28 cellular contexts compared by ENCODE assay signal in the genomic region with DNA sequence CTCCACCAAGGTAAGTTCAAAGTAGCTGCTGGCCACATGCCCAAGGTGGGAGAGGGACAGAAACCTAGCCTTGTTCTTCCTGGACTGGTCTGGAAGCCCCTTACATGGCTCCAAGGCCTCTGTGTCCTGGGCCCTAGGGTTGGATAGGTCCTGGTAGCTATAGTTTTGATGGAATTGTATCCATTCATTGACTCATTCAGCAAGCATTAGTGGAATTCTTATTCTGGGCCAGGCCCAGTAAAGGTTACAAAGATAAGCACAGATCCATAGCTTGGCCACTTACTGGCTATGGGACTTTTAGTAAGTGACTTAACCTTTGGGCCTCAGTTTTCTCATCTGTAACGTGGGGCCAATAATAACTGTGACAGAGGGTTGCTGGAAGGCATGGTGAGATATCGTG. TPM values are rescaled to one million over a fixed set of nuclear protein-coding genes. Genes with fewer than 3 reads are reported as not detected.
DNase-seq lines count a peak whose midpoint lies in the region; ATAC-seq and TF ChIP-seq lines count a peak whose summit lies in the region.
"Had no signal": no experiment of that assay in that cellular context is flagged by ENCODE, and none has a peak within 500 bp of the region (broad histone marks: within the 10 kb centered on the region; RNA-seq: fewer than 3 reads in every experiment).

No MANE protein-coding gene starts in this region.

- peak; percentile 17; the same call in 1 of the 3 replicates for ATAC-seq in SK-N-SH treated with all-trans-retinoic acid at 6 μM for 48 hours
- ATAC-seq in body of pancreas = no peak
- ATAC-seq: mucosa of descending colon; Panc1; stimulated activated naive CD8-positive, alpha-beta T cell treated with anti-CD3 and anti-CD28 coated beads, Interleukin-15, amount 100 ng/mL, for 72 hours had no signal

- no peaks in the 10 kb centered on the region for H3K79me2 ChIP-seq in SK-N-SH (ENCODE audit: insufficient read depth)

- H4K20me1 ChIP-seq in SK-N-SH (ENCODE audit: insufficient read depth) = no peaks in the 10 kb centered on the region

- no peak overlapping the region for H2AFZ ChIP-seq in SK-N-SH (ENCODE audit: low read depth)

- DNase-seq in SK-N-SH (no peak), body of pancreas (no peak), myocyte (ENCODE audit: low read depth) (peak; percentile 9), GDM1 (lab: John Stamatoyannopoulos, UW) (no peak), erythroblast (lab: John Stamatoyannopoulos, UW) (no peak), head of caudate nucleus (no peak)
- DNase-seq: activated CD4-positive, alpha-beta memory T cell treated with anti-CD3 and anti-CD28 coated beads, Interleukin-2, amount 10 ng/mL, durations not matched to agents 7 days and 5 days; anterior cingulate cortex; central memory CD4-positive, alpha-beta T cell; DMS53; Kasumi-1; mucosa of descending colon; NCI-H1048; NCI-H1694; NCI-H510A treated with DMSO at 0.1 percent for 48 hours; NK-92 treated with Interleukin-12 subunit alpha and Interleukin-12 subunit beta, amount 100 ng/mL, for 24 hours; ovary; retina; stimulated activated CD4-positive, alpha-beta T cell treated with anti-CD3 and anti-CD28 coated beads, Interleukin-1b, Interleukin-23, amount 100 ng/mL, for 48 hours; stimulated activated CD8-positive, alpha-beta memory T cell treated with anti-CD3 and anti-CD28 coated beads, Interleukin-4, amount 100 ng/mL, for 48 hours; stimulated activated naive CD8-positive, alpha-beta T cell treated with anti-CD3 and anti-CD28 coated beads, Interleukin-15, amount 100 ng/mL, for 72 hours had no signal

- intact Hi-C loops in body of pancreas (cut with DNase I) (no loop called here), head of caudate nucleus (cut with DNase I) (no loop called here)

- H3F3A ChIP-seq in SK-N-SH (replicated peaks; ENCODE audit: insufficient read depth) = no peaks in the 10 kb centered on the region

- no peak for TF ChIP-seq RAD21 in SK-N-SH (IDR thresholded peaks at IDR 0.05; ENCODE audit: low read length)
- no peak for TF ChIP-seq RAD21 in Ishikawa (IDR thresholded peaks at IDR 0.05; ENCODE audit: low read depth)

- H3K4me3 ChIP-seq in SK-N-SH (ENCODE audit: low read depth in 2 of 2, low read length in 1 of 2) (no peak overlapping the region), body of pancreas (no peak overlapping the region)
- H3K4me3 ChIP-seq: HAP-1, mucosa of descending colon, ovary, SJSA1, smooth muscle cell had no signal

- no peaks in the 10 kb centered on the region for H3K9me3 ChIP-seq in SK-N-SH
- H3K9me3 ChIP-seq in body of pancreas = no peaks in the 10 kb centered on the region
- H3K9me3 ChIP-seq: HAP-1, mucosa of descending colon, ovary, SJSA1 had no signal

- WGBS in SK-N-SH (ENCODE audit: low lambda C conversion rate) = 92% methylated on average over 2 of the region's 2 CpGs
- WGBS in body of pancreas, 2 donors = 79% methylated on average over 2 of the region's 2 CpGs

- no peak overlapping the region for H3K9ac ChIP-seq in SK-N-SH

- no peak overlapping the region for H3K27ac ChIP-seq in SK-N-SH (ENCODE audit: low read depth in 2 of 2, low read length in 1 of 2)
- H3K27ac ChIP-seq in body of pancreas = peak overlapping the region in 3 of 4 donors; percentile 30 to 76 (median 46)
- H3K27ac ChIP-seq: 22Rv1, ovary, SJSA1 had no signal

- H3K27me3 ChIP-seq in SK-N-SH (ENCODE audit: insufficient read depth) (no peaks in the 10 kb centered on the region), body of pancreas (no peaks in the 10 kb centered on the region)
- H3K27me3 ChIP-seq: ovary, SJSA1 had no signal

- POLR2A ChIA-PET in SK-N-SH (lab: Yijun Ruan, JAX) = no interaction called here

- CTCF ChIA-PET in SK-N-SH (lab: Yijun Ruan, JAX) = interaction anchor here (0.7 kb wide), 1 partner anchor 285 kb away, joined by 3 read pairs; a partner anchor contains a TSS

- no peak overlapping the region for H3K4me2 ChIP-seq in SK-N-SH
- H3K4me2 ChIP-seq: smooth muscle cell had no signal

- H3K36me3 ChIP-seq in SK-N-SH (replicated peaks in 1 of 2; ENCODE audit: control insufficient read depth in 1 of 2, insufficient read depth in 2 of 2, low read length in 1 of 2) (no peaks in the 10 kb centered on the region), body of pancreas (replicated peaks in 1 of 2; ENCODE audit: insufficient read depth in 1 of 2, low read depth in 2 of 2) (no peaks in the 10 kb centered on the region)
- H3K36me3 ChIP-seq: HAP-1, ovary, SJSA1 had no signal

- TF ChIP-seq POLR2A in body of pancreas (IDR thresholded peaks at IDR 0.05) (no peak), erythroblast (IDR thresholded peaks at IDR 0.05; ENCODE audit: low read length) (no peak)

- H3K4me1 ChIP-seq in SK-N-SH (ENCODE audit: control insufficient read depth in 1 of 2, insufficient read depth in 2 of 2, low read depth in 1 of 2, low read length in 1 of 2) (peaks cover 0 to 7% of the 10 kb centered on the region in 2 experiments; a peak in 1 of 4 replicates), body of pancreas (peaks cover 72% of the 10 kb centered on the region)

- TF ChIP-seq EP300 in SK-N-SH (IDR thresholded peaks at IDR 0.05; ENCODE audit: borderline replicate concordance in 1 of 2, low read depth in 1 of 2, low read length in 1 of 2) (no peak), Ishikawa (IDR thresholded peaks at IDR 0.05; ENCODE audit: borderline replicate concordance) (no peak)

- H3K9me2 ChIP-seq in SK-N-SH = no peaks in the 10 kb centered on the region

- TF ChIP-seq CTCF in SK-N-SH (IDR thresholded peaks at IDR 0.05) (no peak), body of pancreas (IDR thresholded peaks at IDR 0.05) (no peak)

TF ChIP-seq in SK-N-SH, 30 proteins besides CTCF, POLR2A, EP300 and RAD21 (continues in another document):
- no peak for TF ChIP-seq RFX5 (IDR thresholded peaks at IDR 0.05; ENCODE audit: low read length)
- TF ChIP-seq, protein P1, sequence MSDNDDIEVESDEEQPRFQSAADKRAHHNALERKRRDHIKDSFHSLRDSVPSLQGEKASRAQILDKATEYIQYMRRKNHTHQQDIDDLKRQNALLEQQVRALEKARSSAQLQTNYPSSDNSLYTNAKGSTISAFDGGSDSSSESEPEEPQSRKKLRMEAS (IDR thresholded peaks at IDR 0.05; ENCODE audit: low read depth) = no peak

TF ChIP-seq in Ishikawa, 13 proteins besides CTCF, POLR2A, EP300 and RAD21:
- TF ChIP-seq TAF1 (IDR thresholded peaks at IDR 0.05; ENCODE audit: low read depth) (no peak), TEAD4 (IDR thresholded peaks at IDR 0.05) (peak; percentile 19; the same call in 1 of the 2 replicates)
TF ChIP-seq in Ishikawa: peak in this region for 1.

RNA-seq across cellular contexts. Expression of a gene that starts 13.7 kb away (rescaled TPM):
- 50.2 and 54.4 TPM in 2 replicates for polyA plus RNA-seq in SK-N-SH (2012; rRNA removed)
- polyA plus RNA-seq in SK-N-SH (2012; cell fraction: cytosol; rRNA removed) = 32.6 and 48.4 TPM in 2 replicates
- polyA plus RNA-seq in SK-N-SH (2012; cell fraction: nucleus; rRNA removed) = 33.9 and 54.3 TPM in 2 replicates
- total RNA-seq in body of pancreas (10 to 100 TPM; 46.8 to 57.9 TPM), myocyte (276 and 362 TPM in 2 replicates)
- polyA plus RNA-seq in myocyte (2012) = 86.1 TPM

RNA-seq across cellular contexts. Expression of a gene that starts 27.3 kb away (rescaled TPM):
- polyA plus RNA-seq in SK-N-SH (2012; rRNA removed) = 38.7 and 56.8 TPM in 2 replicates
- polyA plus RNA-seq in SK-N-SH (2012; cell fraction: cytosol; rRNA removed) = 7.4 and 9.3 TPM in 2 replicates
- polyA plus RNA-seq in SK-N-SH (2012; cell fraction: nucleus; rRNA removed) = 501 and 625 TPM in 2 replicates
- total RNA-seq in body of pancreas = 1 to 10 TPM; 1.6 to 5.4 TPM
- total RNA-seq in myocyte = 3.4 and 5.7 TPM in 2 replicates
- polyA plus RNA-seq in myocyte (2012) = 11.8 TPM

RNA-seq across cellular contexts. Expression of a gene that starts 34.1 kb away (rescaled TPM):
- 17.6 and 21.3 TPM in 2 replicates for polyA plus RNA-seq in SK-N-SH (2012; rRNA removed)
- polyA plus RNA-seq in SK-N-SH (2012; cell fraction: cytosol; rRNA removed) = 1.0 and 2.1 TPM in 2 replicates
- polyA plus RNA-seq in SK-N-SH (2012; cell fraction: nucleus; rRNA removed) = 185 and 225 TPM in 2 replicates
- total RNA-seq in body of pancreas (10 to 100 TPM; 10.9 to 27.7 TPM), myocyte (0.36 and 0.56 TPM in 2 replicates)
- 2.3 TPM for polyA plus RNA-seq in myocyte (2012)

RNA-seq across cellular contexts. Expression of a gene that starts 44.2 kb away (rescaled TPM):
- polyA plus RNA-seq in SK-N-SH (2012; rRNA removed) = 42.1 and 57.5 TPM in 2 replicates
- polyA plus RNA-seq in SK-N-SH (2012; cell fraction: cytosol; rRNA removed) = 37.9 and 47.3 TPM in 2 replicates
- 26.5 and 29.9 TPM in 2 replicates for polyA plus RNA-seq in SK-N-SH (2012; cell fraction: nucleus; rRNA removed)
- total RNA-seq in body of pancreas (10 to 100 TPM; 14.0 to 59.0 TPM), myocyte (30.0 and 37.2 TPM in 2 replicates)
- 80.4 TPM for polyA plus RNA-seq in myocyte (2012)

RNA-seq across cellular contexts. Expression of a gene that starts 44.6 kb away (rescaled TPM):
- 221 and 312 TPM in 2 replicates for polyA plus RNA-seq in SK-N-SH (2012; rRNA removed)
- 300 and 334 TPM in 2 replicates for polyA plus RNA-seq in SK-N-SH (2012; cell fraction: cytosol; rRNA removed)
- 174 and 183 TPM in 2 replicates for polyA plus RNA-seq in SK-N-SH (2012; cell fraction: nucleus; rRNA removed)
- total RNA-seq in body of pancreas (100 to 1,000 TPM; 216 to 252 TPM), myocyte (663 and 808 TPM in 2 replicates)
- polyA plus RNA-seq in myocyte (2012) = 745 TPM

Comparison
In these comparisons a context has a peak if more than half of its experiments do, and no peak if none do; other contexts are left out.
1. H3K27ac ChIP-seq: peak in body of pancreas (3 of 4); none in SK-N-SH (0 of 2).